ENCODE assay signal across 21 cellular contexts in the genomic region with DNA sequence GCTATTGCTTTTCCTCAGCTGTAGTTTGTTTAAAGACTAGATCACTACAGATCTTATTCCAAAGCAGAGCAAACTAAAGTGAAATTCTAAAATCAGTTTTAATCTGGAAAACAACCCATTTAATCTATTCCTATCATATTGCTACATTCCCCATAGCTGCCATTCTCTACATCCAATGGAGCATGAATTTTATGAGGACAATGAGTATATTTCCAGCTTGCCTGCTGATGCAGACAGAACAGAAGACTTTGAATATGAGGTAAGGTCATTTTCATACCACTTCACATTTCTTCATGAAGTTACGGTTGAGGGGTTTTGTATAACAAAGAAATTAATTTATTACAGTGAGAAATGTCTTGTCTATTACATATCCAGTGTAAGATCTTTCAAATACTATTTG.
DNase-seq lines count a peak whose midpoint lies in the region; FAIRE-seq and TF ChIP-seq lines count a peak whose summit lies in the region.
"Had no signal": no experiment of that assay in that cellular context is flagged by ENCODE, and none has a peak within 500 bp of the region (broad histone marks: within the 10 kb centered on the region; RNA-seq: fewer than 3 reads in every experiment).

No MANE protein-coding gene starts in this region.

- peak; percentile 98 for TF ChIP-seq EP300 in Ishikawa (IDR thresholded peaks at IDR 0.05; ENCODE audit: borderline replicate concordance)

- DNase-seq in Caki2 (ENCODE audit: low read depth) (peak; percentile 23), astrocyte (ENCODE audit: low read depth) (peak; percentile 6), breast epithelium (ENCODE audit: low spot score in 2 of 2) (no peak), activated gamma-delta T cell (lab: John Stamatoyannopoulos, UW) (no peak), posterior cingulate gyrus (no peak)
- DNase-seq in activated T-helper 1 cell treated with anti-CD3 and anti-CD28 coated beads, Interleukin-12 subunit alpha, Interleukin-12 subunit beta, Interleukin-2, Interleukin-4 antibody, amounts not matched to agents 30 ng/mL and 10 ng/mL and 1 ng/mL, durations not matched to agents 14 hours and 24 hours and 36 hours (ENCODE audit: low spot score), result no peak
- DNase-seq: CD4-positive, alpha-beta memory T cell; GF-D8; MV-4-11; NCI-H1436 treated with DMSO at 0.1 percent for 48 hours; NCI-H2081 treated with DMSO at 0.1 percent for 48 hours; SHP77; SK-N-SH; T-cell had no signal

- H3K27me3 Mint-ChIP-seq in astrocyte (ENCODE audit: low read depth, unreplicated experiment) (no peaks in the 10 kb centered on the region), nephron (ENCODE audit: low read depth) (no peaks in the 10 kb centered on the region)
- no peaks in the 10 kb centered on the region for H3K27me3 Mint-ChIP-seq in activated T-helper 1 cell treated with anti-CD3 and anti-CD28 coated beads, Interleukin-12 subunit alpha, Interleukin-12 subunit beta, Interleukin-2, Interleukin-4 antibody, amounts not matched to agents 30 ng/mL and 10 ng/mL and 1 ng/mL, durations not matched to agents 14 hours and 24 hours and 36 hours (ENCODE audit: insufficient read depth)

- H3K4me3 ChIP-seq in astrocyte (ENCODE audit: insufficient read depth, low read depth, low read length) (no peak overlapping the region), breast epithelium (no peak overlapping the region)
- H3K4me3 ChIP-seq: HAP-1 had no signal

- intact Hi-C loops in activated T-helper 1 cell treated with anti-CD3 and anti-CD28 coated beads, Interleukin-12 subunit alpha, Interleukin-12 subunit beta, Interleukin-2, Interleukin-4 antibody, amounts not matched to agents 30 ng/mL and 10 ng/mL and 1 ng/mL, durations not matched to agents 14 hours and 24 hours and 36 hours (cut with micrococcal nuclease), result no loop called here
- intact Hi-C loops in breast epithelium (cut with DNase I; ENCODE audit: low total_unique reads) (no loop called here), posterior cingulate gyrus (cut with DNase I) (no loop called here)

- no peak overlapping the region for H2AFZ ChIP-seq in astrocyte (ENCODE audit: low read depth, low read length)

- H3K79me2 ChIP-seq in astrocyte (ENCODE audit: insufficient read depth, low read length), result no peaks in the 10 kb centered on the region

- H3K27ac ChIP-seq in astrocyte (ENCODE audit: low read depth, low read length) (no peak overlapping the region), breast epithelium (no peak overlapping the region)

- H3K4me2 ChIP-seq in astrocyte (ENCODE audit: low read length), result no peak overlapping the region
- H3K4me2 ChIP-seq: SK-N-SH had no signal

- H4K20me1 ChIP-seq in astrocyte (ENCODE audit: insufficient read depth, low read length), result no peaks in the 10 kb centered on the region

- no peak for FAIRE-seq in astrocyte (lab: Jason Lieb, UNC)
- FAIRE-seq: GM12891, GM18507 had no signal

- no peak for TF ChIP-seq POLR2A in breast epithelium (IDR thresholded peaks at IDR 0.05)

- no peaks in the 10 kb centered on the region for H3K36me3 ChIP-seq in astrocyte (ENCODE audit: insufficient read depth, low read length)
- no peaks in the 10 kb centered on the region for H3K36me3 ChIP-seq in breast epithelium
- H3K36me3 ChIP-seq: HAP-1 had no signal

- H3K4me1 ChIP-seq in astrocyte (ENCODE audit: insufficient read depth, low read length) (no peaks in the 10 kb centered on the region), breast epithelium (no peaks in the 10 kb centered on the region)

- H3K4me1 Mint-ChIP-seq in astrocyte (ENCODE audit: low read depth, unreplicated experiment) (no peaks in the 10 kb centered on the region), nephron (peaks cover 24% of the 10 kb centered on the region)
- H3K4me1 Mint-ChIP-seq in activated T-helper 1 cell treated with anti-CD3 and anti-CD28 coated beads, Interleukin-12 subunit alpha, Interleukin-12 subunit beta, Interleukin-2, Interleukin-4 antibody, amounts not matched to agents 30 ng/mL and 10 ng/mL and 1 ng/mL, durations not matched to agents 14 hours and 24 hours and 36 hours (ENCODE audit: low read depth), result no peaks in the 10 kb centered on the region
- H3K4me1 Mint-ChIP-seq: CD4-positive, alpha-beta memory T cell; T-cell had no signal

- H3K4me3 Mint-ChIP-seq in astrocyte (ENCODE audit: unreplicated experiment) (no peak overlapping the region), nephron (no peak overlapping the region)
- no peak overlapping the region for H3K4me3 Mint-ChIP-seq in activated T-helper 1 cell treated with anti-CD3 and anti-CD28 coated beads, Interleukin-12 subunit alpha, Interleukin-12 subunit beta, Interleukin-2, Interleukin-4 antibody, amounts not matched to agents 30 ng/mL and 10 ng/mL and 1 ng/mL, durations not matched to agents 14 hours and 24 hours and 36 hours
- H3K4me3 Mint-ChIP-seq: B cell; CD4-positive, alpha-beta memory T cell; T-cell had no signal

- TF ChIP-seq CTCF in astrocyte (IDR thresholded peaks at IDR 0.05; ENCODE audit: insufficient read depth, low read depth, low read length), result no peak
- TF ChIP-seq CTCF in nephron (IDR thresholded peaks at IDR 0.05; ENCODE audit: unreplicated experiment in 3 of 3), result no peak
- TF ChIP-seq CTCF in breast epithelium (IDR thresholded peaks at IDR 0.05), result no peak

- H3K9me3 Mint-ChIP-seq in astrocyte (ENCODE audit: unreplicated experiment) (no peaks in the 10 kb centered on the region), nephron (no peaks in the 10 kb centered on the region)
- no peaks in the 10 kb centered on the region for H3K9me3 Mint-ChIP-seq in activated T-helper 1 cell treated with anti-CD3 and anti-CD28 coated beads, Interleukin-12 subunit alpha, Interleukin-12 subunit beta, Interleukin-2, Interleukin-4 antibody, amounts not matched to agents 30 ng/mL and 10 ng/mL and 1 ng/mL, durations not matched to agents 14 hours and 24 hours and 36 hours
- H3K9me3 Mint-ChIP-seq: CD4-positive, alpha-beta memory T cell; IgD-negative memory B cell; T-cell had no signal

- H3K9me3 ChIP-seq in astrocyte (ENCODE audit: insufficient read depth, low read depth, low read length) (no peaks in the 10 kb centered on the region), breast epithelium (no peaks in the 10 kb centered on the region)
- H3K9me3 ChIP-seq: HAP-1, SK-N-SH had no signal

- in situ Hi-C loops in Caki2 (cut with HindIII; ENCODE audit: low pct_unique_long_range_greater_than_20kb, low sequenced_read_pairs), result no loop called here

- no peaks in the 10 kb centered on the region for H3K27me3 ChIP-seq in astrocyte (ENCODE audit: insufficient read depth, low read length)
- H3K27me3 ChIP-seq in breast epithelium, result no peaks in the 10 kb centered on the region

- H3K27ac Mint-ChIP-seq in astrocyte (ENCODE audit: unreplicated experiment) (no peak overlapping the region), nephron (peak overlapping the region in 2 of 3 experiments; percentile 27 to 32)
- no peak overlapping the region for H3K27ac Mint-ChIP-seq in activated T-helper 1 cell treated with anti-CD3 and anti-CD28 coated beads, Interleukin-12 subunit alpha, Interleukin-12 subunit beta, Interleukin-2, Interleukin-4 antibody, amounts not matched to agents 30 ng/mL and 10 ng/mL and 1 ng/mL, durations not matched to agents 14 hours and 24 hours and 36 hours
- H3K27ac Mint-ChIP-seq: B cell; CD4-positive, alpha-beta memory T cell; IgD-negative memory B cell; T-cell had no signal

- TF ChIP-seq RAD21 in Ishikawa (IDR thresholded peaks at IDR 0.05; ENCODE audit: low read depth), result peak; percentile 28; the same call in 1 of the 2 replicates

- no peak overlapping the region for H3K9ac ChIP-seq in astrocyte (ENCODE audit: low read length)
- H3K9ac ChIP-seq: SK-N-SH had no signal

- no peaks in the 10 kb centered on the region for H3K36me3 Mint-ChIP-seq in astrocyte (ENCODE audit: low read depth, unreplicated experiment)
- no peaks in the 10 kb centered on the region for H3K36me3 Mint-ChIP-seq in nephron (ENCODE audit: low read depth)
- H3K36me3 Mint-ChIP-seq in activated T-helper 1 cell treated with anti-CD3 and anti-CD28 coated beads, Interleukin-12 subunit alpha, Interleukin-12 subunit beta, Interleukin-2, Interleukin-4 antibody, amounts not matched to agents 30 ng/mL and 10 ng/mL and 1 ng/mL, durations not matched to agents 14 hours and 24 hours and 36 hours (ENCODE audit: low read depth), result no peaks in the 10 kb centered on the region
- H3K36me3 Mint-ChIP-seq: CD4-positive, alpha-beta memory T cell; IgD-negative memory B cell; T-cell had no signal

TF ChIP-seq in Ishikawa, 13 proteins besides CTCF, POLR2A, EP300 and RAD21 (continues in another document):
- TF ChIP-seq NFIC (IDR thresholded peaks at IDR 0.05) (peak; percentile 86), FOXM1 (IDR thresholded peaks at IDR 0.05; ENCODE audit: borderline replicate concordance, low read depth) (peak; percentile 96), TEAD4 (IDR thresholded peaks at IDR 0.05) (peak; percentile 99), ZBTB7A (IDR thresholded peaks at IDR 0.05; ENCODE audit: low read depth) (no peak), TAF1 (IDR thresholded peaks at IDR 0.05; ENCODE audit: low read depth) (no peak), EGR1 (IDR thresholded peaks at IDR 0.05) (no peak)
- TF ChIP-seq, protein P1, sequence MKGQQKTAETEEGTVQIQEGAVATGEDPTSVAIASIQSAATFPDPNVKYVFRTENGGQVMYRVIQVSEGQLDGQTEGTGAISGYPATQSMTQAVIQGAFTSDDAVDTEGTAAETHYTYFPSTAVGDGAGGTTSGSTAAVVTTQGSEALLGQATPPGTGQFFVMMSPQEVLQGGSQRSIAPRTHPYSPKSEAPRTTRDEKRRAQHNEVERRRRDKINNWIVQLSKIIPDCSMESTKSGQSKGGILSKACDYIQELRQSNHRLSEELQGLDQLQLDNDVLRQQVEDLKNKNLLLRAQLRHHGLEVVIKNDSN (IDR thresholded peaks at IDR 0.05), result no peak

Comparison
In these comparisons a context has a peak if more than half of its experiments do, and no peak if none do; other contexts are left out.
1. DNase-seq: peak in Caki2 (single experiment) and astrocyte (single experiment); none in activated T-helper 1 cell treated with anti-CD3 and anti-CD28 coated beads, Interleukin-12 subunit alpha, Interleukin-12 subunit beta, Interleukin-2, Interleukin-4 antibody, amounts not matched to agents 30 ng/mL and 10 ng/mL and 1 ng/mL, durations not matched to agents 14 hours and 24 hours and 36 hours (single experiment), breast epithelium (0 of 2), activated gamma-delta T cell (single experiment) and posterior cingulate gyrus (0 of 10).
2. H3K27ac Mint-ChIP-seq: peak in nephron (2 of 3); none in astrocyte (single experiment) and activated T-helper 1 cell treated with anti-CD3 and anti-CD28 coated beads, Interleukin-12 subunit alpha, Interleukin-12 subunit beta, Interleukin-2, Interleukin-4 antibody, amounts not matched to agents 30 ng/mL and 10 ng/mL and 1 ng/mL, durations not matched to agents 14 hours and 24 hours and 36 hours (single experiment).